Comparison of ENCODE assay signal across 15 cellular contexts in the genomic region with DNA sequence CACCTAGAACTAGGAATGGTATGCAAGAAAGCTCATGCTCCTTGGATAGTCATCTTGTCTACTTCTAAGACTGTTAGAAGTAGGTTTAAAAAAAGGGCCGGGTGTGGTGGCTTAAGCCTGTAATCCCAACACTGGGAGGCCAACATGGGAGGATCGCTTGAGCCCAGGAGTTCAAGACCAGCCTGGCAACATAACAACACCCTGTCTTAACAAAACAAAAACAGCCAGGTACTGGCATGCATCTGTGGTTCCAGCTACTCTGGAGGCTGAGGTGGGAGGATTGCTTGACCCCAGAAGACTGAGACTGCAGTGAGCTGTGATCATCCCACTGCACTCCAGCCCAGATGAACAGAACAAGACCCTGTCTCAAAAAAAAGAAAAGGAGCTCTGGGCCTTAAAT.
"Had no signal": no experiment of that assay in that cellular context is flagged by ENCODE, and none has a peak within 500 bp of the region (broad histone marks: within the 10 kb centered on the region; RNA-seq: fewer than 3 reads in every experiment).

No MANE protein-coding gene starts in this region.

- H3K27ac Mint-ChIP-seq: activated T-helper 17 cell treated with anti-CD3 and anti-CD28 coated beads, Interleukin-2, amount 50 U/mL, for 72 hours had no signal

- ATAC-seq: activated CD4-positive, CD25-positive, alpha-beta regulatory T cell treated with anti-CD3 and anti-CD28 coated beads, Interleukin-2, amount 50 U/mL, for 24 hours; activated T-helper 17 cell treated with anti-CD3 and anti-CD28 coated beads, Interleukin-2, amount 50 U/mL, for 72 hours; left lung had no signal

- H3K4me3 Mint-ChIP-seq: activated naive CD4-positive, alpha-beta T cell treated with anti-CD3 and anti-CD28 coated beads for 36 hours; activated T-helper 17 cell treated with anti-CD3 and anti-CD28 coated beads, Interleukin-2, amount 50 U/mL, for 72 hours; naive B cell had no signal

- H3K9me3 Mint-ChIP-seq: activated naive CD4-positive, alpha-beta T cell treated with anti-CD3 and anti-CD28 coated beads for 36 hours; activated T-helper 17 cell treated with anti-CD3 and anti-CD28 coated beads, Interleukin-2, amount 50 U/mL, for 72 hours; naive B cell had no signal

- H3K27me3 Mint-ChIP-seq: activated T-helper 17 cell treated with anti-CD3 and anti-CD28 coated beads, Interleukin-2, amount 50 U/mL, for 72 hours; naive B cell had no signal

- DNase-seq: activated CD4-positive, alpha-beta T cell treated with anti-CD3 and anti-CD28 coated beads, Interleukin-2, amount 50 U/mL, for 4 hours; activated CD8-positive, alpha-beta memory T cell treated with anti-CD3 and anti-CD28 coated beads, Interleukin-2, amount 50 U/mL, for 4 hours; activated naive CD4-positive, alpha-beta T cell treated with anti-CD3 and anti-CD28 coated beads for 36 hours; amniotic stem cell; caudate nucleus; left lung; mammary epithelial cell; naive B cell; nucleus accumbens; stimulated activated CD4-positive, alpha-beta T cell treated with anti-CD3 and anti-CD28 coated beads, Interleukin-4, amount 100 ng/mL, for 24 hours; stomach; SW 1271 had no signal

- H3K9me3 ChIP-seq: esophagus muscularis mucosa, left lung, stomach had no signal

- H3K27me3 ChIP-seq: esophagus muscularis mucosa, left lung, stomach had no signal

- H3K4me3 ChIP-seq: esophagus muscularis mucosa, left lung, stomach had no signal

- H3K27ac ChIP-seq: esophagus muscularis mucosa, left lung, stomach had no signal
